ENCODE assay signal across 12 cellular contexts in genomic region chr5:89064054-89064453, GRCh38.
DNase-seq lines count a peak whose midpoint lies in the region; ATAC-seq and TF ChIP-seq lines count a peak whose summit lies in the region.
"Had no signal": no experiment of that assay in that cellular context is flagged by ENCODE, and none has a peak within 500 bp of the region (broad histone marks: within the 10 kb centered on the region; RNA-seq: fewer than 3 reads in every experiment).

No MANE protein-coding gene starts in this region.

- H3K36me3 Mint-ChIP-seq in activated T-helper 17 cell treated with anti-CD3 and anti-CD28 coated beads, Interleukin-2, amount 50 U/mL, for 72 hours (ENCODE audit: low read depth), result no peaks in the 10 kb centered on the region
- no peaks in the 10 kb centered on the region for H3K36me3 Mint-ChIP-seq in glutamatergic neuron (ENCODE audit: unreplicated experiment)

- peak; percentile 70 for ATAC-seq in GM18502 (IDR thresholded peaks at IDR 0.05; ENCODE audit: poor library complexity, unreplicated experiment)
- peak; percentile 67 for ATAC-seq in GM21390 (IDR thresholded peaks at IDR 0.05; ENCODE audit: unreplicated experiment)
- ATAC-seq in HG03097 (IDR thresholded peaks at IDR 0.05; ENCODE audit: low FRiP score, unreplicated experiment), result peak; percentile 54
- peak; percentile 16 for ATAC-seq in activated T-helper 17 cell treated with anti-CD3 and anti-CD28 coated beads, Interleukin-2, amount 50 U/mL, for 72 hours (replicated peaks)
- no peak for ATAC-seq in Right ventricle myocardium inferior
- ATAC-seq: activated naive CD8-positive, alpha-beta T cell treated with anti-CD3 and anti-CD28 coated beads, Interleukin-2, amount 50 U/mL, for 24 hours; PC-3 had no signal

- intact Hi-C loops in Right ventricle myocardium inferior (cut with DNase I), result no loop called here

- H3K9me3 Mint-ChIP-seq in activated T-helper 17 cell treated with anti-CD3 and anti-CD28 coated beads, Interleukin-2, amount 50 U/mL, for 72 hours, result no peaks in the 10 kb centered on the region
- H3K9me3 Mint-ChIP-seq in glutamatergic neuron (ENCODE audit: unreplicated experiment), result no peaks in the 10 kb centered on the region
- H3K9me3 Mint-ChIP-seq: activated naive CD8-positive, alpha-beta T cell treated with anti-CD3 and anti-CD28 coated beads, Interleukin-2, amount 50 U/mL, for 24 hours had no signal

- no peaks in the 10 kb centered on the region for H3K4me1 Mint-ChIP-seq in activated T-helper 17 cell treated with anti-CD3 and anti-CD28 coated beads, Interleukin-2, amount 50 U/mL, for 72 hours
- peaks cover 3% of the 10 kb centered on the region for H3K4me1 Mint-ChIP-seq in glutamatergic neuron (ENCODE audit: low read depth, unreplicated experiment)

- TF ChIP-seq CTCF in glutamatergic neuron (IDR thresholded peaks at IDR 0.05; ENCODE audit: partially characterized antibody, unreplicated experiment), result no peak

- H3K27me3 Mint-ChIP-seq in activated T-helper 17 cell treated with anti-CD3 and anti-CD28 coated beads, Interleukin-2, amount 50 U/mL, for 72 hours, result no peaks in the 10 kb centered on the region
- H3K27me3 Mint-ChIP-seq in glutamatergic neuron (ENCODE audit: unreplicated experiment), result no peaks in the 10 kb centered on the region

- H3K27ac Mint-ChIP-seq in activated T-helper 17 cell treated with anti-CD3 and anti-CD28 coated beads, Interleukin-2, amount 50 U/mL, for 72 hours, result no peak overlapping the region
- H3K27ac Mint-ChIP-seq in glutamatergic neuron (ENCODE audit: unreplicated experiment), result no peak overlapping the region
- H3K27ac Mint-ChIP-seq: activated naive CD8-positive, alpha-beta T cell treated with anti-CD3 and anti-CD28 coated beads, Interleukin-2, amount 50 U/mL, for 24 hours had no signal

- DNase-seq in Right ventricle myocardium inferior (ENCODE audit: missing footprints), result no peak
- DNase-seq in glutamatergic neuron, result no peak
- DNase-seq in DMS53 treated with DMSO at 0.1 percent for 48 hours (lab: John Stamatoyannopoulos, UW; ENCODE audit: unreplicated experiment), result no peak
- no peak for DNase-seq in AG08396 (ENCODE audit: low spot score)
- DNase-seq: activated naive CD8-positive, alpha-beta T cell treated with anti-CD3 and anti-CD28 coated beads, Interleukin-2, amount 50 U/mL, for 24 hours; NCI-H1105 treated with DMSO at 0.1 percent for 48 hours; NCI-H345; PC-3 had no signal

- H3K4me3 Mint-ChIP-seq in activated T-helper 17 cell treated with anti-CD3 and anti-CD28 coated beads, Interleukin-2, amount 50 U/mL, for 72 hours, result no peak overlapping the region
- no peak overlapping the region for H3K4me3 Mint-ChIP-seq in glutamatergic neuron (ENCODE audit: unreplicated experiment)
- H3K4me3 Mint-ChIP-seq: activated naive CD8-positive, alpha-beta T cell treated with anti-CD3 and anti-CD28 coated beads, Interleukin-2, amount 50 U/mL, for 24 hours had no signal
